ENCODE assay signal across 18 cellular contexts in genomic region chr13:41386206-41386605, GRCh38.
DNase-seq lines count a peak whose midpoint lies in the region; ATAC-seq and TF ChIP-seq lines count a peak whose summit lies in the region.
"Had no signal": no experiment of that assay in that cellular context is flagged by ENCODE, and none has a peak within 500 bp of the region (broad histone marks: within the 10 kb centered on the region; RNA-seq: fewer than 3 reads in every experiment).

No MANE protein-coding gene starts in this region.

- no peak overlapping the region for H4K8ac ChIP-seq in H9 (replicated peaks; ENCODE audit: insufficient read length, low read depth, low read length)

- no peaks in the 10 kb centered on the region for H3K79me1 ChIP-seq in H9 (ENCODE audit: insufficient read depth, low read depth, low read length, poor library complexity, severe bottlenecking)

- H3K27me3 ChIP-seq in H9 (ENCODE audit: insufficient read depth, low read length) (no peaks in the 10 kb centered on the region), thoracic aorta (replicated peaks; ENCODE audit: insufficient read depth) (no peaks in the 10 kb centered on the region)
- no peaks in the 10 kb centered on the region for H3K27me3 ChIP-seq in CD4-positive, alpha-beta memory T cell (ENCODE audit: insufficient read depth, low read length)

- H2BK15ac ChIP-seq in H9 (ENCODE audit: low read depth, low read length) = no peak overlapping the region

- no TSS peak for BruUV-seq in MCF 10A (replicated peaks; lab: Mats Ljungman, UMichigan)

- H3K4me1 ChIP-seq in H9 (ENCODE audit: insufficient read depth, low read length) (no peaks in the 10 kb centered on the region), thoracic aorta (ENCODE audit: control insufficient read depth in 1 of 2, low read depth in 2 of 2) (peaks cover 0 to 6% of the 10 kb centered on the region in 2 donors)
- no peaks in the 10 kb centered on the region for H3K4me1 ChIP-seq in CD4-positive, alpha-beta memory T cell (ENCODE audit: insufficient read depth, low read length)

- no peak overlapping the region for H3K18ac ChIP-seq in H9 (ENCODE audit: insufficient read length, low read depth, low read length)

- no peak overlapping the region for H2BK20ac ChIP-seq in H9 (ENCODE audit: low read depth, low read length, poor library complexity, severe bottlenecking)

- H3K23ac ChIP-seq in H9 (ENCODE audit: insufficient read length, low read depth, low read length) = no peak overlapping the region

- H3K23me2 ChIP-seq in H9 (ENCODE audit: insufficient read length, low read depth, low read length, poor library complexity, severe bottlenecking) = no peaks in the 10 kb centered on the region

- H3K27ac Mint-ChIP-seq in CD14-positive monocyte (peak overlapping the region in 4 of 7 donors; percentile 2 to 47 (median 21)), H9 (no peak overlapping the region), MCF 10A (ENCODE audit: low read depth, unreplicated experiment) (no peak overlapping the region)
- H3K27ac Mint-ChIP-seq in dendritic cell treated with granulocyte-macrophage colony-stimulating factor and Interleukin-4, amounts not matched to agents 40 ng/mL and 50 ng/mL, for 4 days = peak overlapping the region; percentile 50
- H3K27ac Mint-ChIP-seq in CD4-positive, alpha-beta memory T cell = peak overlapping the region in 2 of 7 donors; percentile 47 to 63
- H3K27ac Mint-ChIP-seq: T-helper 1 cell treated with Interleukin-12 subunit alpha and Interleukin-12 subunit beta and Interleukin-4 antibody, amounts not matched to agents 30 μg/mL and 1 μg/mL, for 36 hours had no signal

- no peak overlapping the region for H2BK12ac ChIP-seq in H9 (ENCODE audit: insufficient read length, low read depth, low read length)

- H3K4me3 Mint-ChIP-seq in CD14-positive monocyte (no peak overlapping the region), H9 (no peak overlapping the region), MCF 10A (ENCODE audit: unreplicated experiment) (no peak overlapping the region)
- H3K4me3 Mint-ChIP-seq in dendritic cell treated with granulocyte-macrophage colony-stimulating factor and Interleukin-4, amounts not matched to agents 40 ng/mL and 50 ng/mL, for 4 days = no peak overlapping the region
- no peak overlapping the region for H3K4me3 Mint-ChIP-seq in CD4-positive, alpha-beta memory T cell
- H3K4me3 Mint-ChIP-seq: CD8-positive, alpha-beta memory T cell; T-helper 1 cell treated with Interleukin-12 subunit alpha and Interleukin-12 subunit beta and Interleukin-4 antibody, amounts not matched to agents 30 μg/mL and 1 μg/mL, for 36 hours had no signal

- no peaks in the 10 kb centered on the region for H3K79me2 ChIP-seq in H9 (ENCODE audit: insufficient read depth, low read length)

- no peak overlapping the region for H4K5ac ChIP-seq in H9 (ENCODE audit: insufficient read length, low read depth, low read length)

- H3K27ac ChIP-seq in H9 (ENCODE audit: insufficient read length, low read depth, low read length) (no peak overlapping the region), thoracic aorta (no peak overlapping the region)
- H3K27ac ChIP-seq in CD4-positive, alpha-beta memory T cell (ENCODE audit: low read depth, low read length) = no peak overlapping the region
- H3K27ac ChIP-seq: KMS-11 had no signal

- H3K9me3 ChIP-seq in H9 (ENCODE audit: control insufficient read depth, low read depth, low read length) (no peaks in the 10 kb centered on the region), thoracic aorta (no peaks in the 10 kb centered on the region)
- H3K9me3 ChIP-seq in CD4-positive, alpha-beta memory T cell (ENCODE audit: control insufficient read depth in 1 of 2, low read length in 2 of 2) = no peaks in the 10 kb centered on the region

- no peak overlapping the region for H2AK5ac ChIP-seq in H9 (ENCODE audit: insufficient read length, low read length)

- CTCF ChIA-PET in MCF 10A (lab: Yijun Ruan, JAX) = interaction anchor here (0.7 to 4.0 kb wide), 3 partner anchors 18 to 267 kb away, joined by 3 to 29 read pairs (median 5); no protein-coding TSS in a partner anchor
- CTCF ChIA-PET in CD4-positive, alpha-beta memory T cell (lab: Charles Lee; ENCODE audit: partially characterized antibody) = interaction anchor here (1.5 to 3.6 kb wide), 5 partner anchors 29 to 268 kb away, joined by 3 to 22 read pairs (median 5); no protein-coding TSS in a partner anchor

- POLR2A ChIA-PET in MCF 10A (lab: Yijun Ruan, JAX) = no interaction called here
- POLR2A ChIA-PET in CD4-positive, alpha-beta memory T cell (lab: Charles Lee; ENCODE audit: partially characterized antibody) = interaction anchor here (3.1 kb wide), 1 partner anchor 29 kb away, joined by 8 read pairs; no protein-coding TSS in a partner anchor

- H4K91ac ChIP-seq in H9 (ENCODE audit: insufficient read length, low read depth, low read length) = no peak overlapping the region

- no peak overlapping the region for H3K9ac ChIP-seq in H9 (ENCODE audit: extremely low read depth, insufficient read length, low read length)
- H3K9ac ChIP-seq: KMS-11 had no signal

- no peak overlapping the region for H2AFZ ChIP-seq in H9 (ENCODE audit: low read length)

- H3K9me3 Mint-ChIP-seq in CD14-positive monocyte (peaks cover 0 to 2% (median 0%) of the 10 kb centered on the region in 7 donors), H9 (0 out of 5 replicates have a peak, but pooled peaks cover 0 to 2% of the 10 kb centered on the region in 2 experiments), MCF 10A (ENCODE audit: unreplicated experiment) (no peaks in the 10 kb centered on the region)
- no peaks in the 10 kb centered on the region for H3K9me3 Mint-ChIP-seq in dendritic cell treated with granulocyte-macrophage colony-stimulating factor and Interleukin-4, amounts not matched to agents 40 ng/mL and 50 ng/mL, for 4 days
- no peaks in the 10 kb centered on the region for H3K9me3 Mint-ChIP-seq in CD4-positive, alpha-beta memory T cell
- H3K9me3 Mint-ChIP-seq: CD8-positive, alpha-beta memory T cell; T-helper 1 cell treated with Interleukin-12 subunit alpha and Interleukin-12 subunit beta and Interleukin-4 antibody, amounts not matched to agents 30 μg/mL and 1 μg/mL, for 36 hours had no signal

- no peak overlapping the region for H3K4ac ChIP-seq in H9 (ENCODE audit: low read depth, low read length)

- H3K56ac ChIP-seq in H9 (ENCODE audit: insufficient read length, low read depth, low read length) = no peak overlapping the region

- no peaks in the 10 kb centered on the region for H3K36me3 ChIP-seq in thoracic aorta
- no peaks in the 10 kb centered on the region for H3K36me3 ChIP-seq in CD4-positive, alpha-beta memory T cell (ENCODE audit: insufficient read depth, low read length)

- no peaks in the 10 kb centered on the region for H4K20me1 ChIP-seq in H9 (ENCODE audit: control insufficient read depth, insufficient read depth, insufficient read length)

- H3K4me3 ChIP-seq in thoracic aorta = no peak overlapping the region
- H3K4me3 ChIP-seq in CD4-positive, alpha-beta memory T cell (ENCODE audit: low read length in 2 of 2) = no peak overlapping the region

- no peak overlapping the region for H2BK5ac ChIP-seq in H9 (ENCODE audit: insufficient read length, low read length)

- intact Hi-C loops in CD14-positive monocyte (cut with micrococcal nuclease) (no loop called here), MCF 10A (cut with micrococcal nuclease) (no loop called here)
- intact Hi-C loops in dendritic cell treated with granulocyte-macrophage colony-stimulating factor and Interleukin-4, amounts not matched to agents 40 ng/mL and 50 ng/mL, for 4 days (cut with micrococcal nuclease) = loop anchor here (10.0 kb wide), 1 partner anchor 269 kb away; no protein-coding TSS in a partner anchor
- intact Hi-C loops in CD4-positive, alpha-beta memory T cell (cut with micrococcal nuclease) = no loop called here

- H3K36me3 Mint-ChIP-seq in CD14-positive monocyte (no peaks in the 10 kb centered on the region), H9 (ENCODE audit: insufficient read depth in 1 of 3, low read depth in 3 of 3) (no peaks in the 10 kb centered on the region; a peak in 1 of 7 replicates), MCF 10A (ENCODE audit: insufficient read depth, unreplicated experiment) (no peaks in the 10 kb centered on the region)
- H3K36me3 Mint-ChIP-seq in dendritic cell treated with granulocyte-macrophage colony-stimulating factor and Interleukin-4, amounts not matched to agents 40 ng/mL and 50 ng/mL, for 4 days (ENCODE audit: low read depth) = no peaks in the 10 kb centered on the region
- no peaks in the 10 kb centered on the region for H3K36me3 Mint-ChIP-seq in CD4-positive, alpha-beta memory T cell

- H3K4me2 ChIP-seq in H9 (ENCODE audit: insufficient read depth, insufficient read length, low read length) = no peak overlapping the region
- H3K4me2 ChIP-seq: KMS-11 had no signal

- TF ChIP-seq CTCF in CD14-positive monocyte (IDR thresholded peaks at IDR 0.05) (no peak), H9 (conservative IDR thresholded peaks at IDR 0.05) (no peak), thoracic aorta (IDR thresholded peaks at IDR 0.05) (no peak), MCF 10A (IDR thresholded peaks at IDR 0.05; ENCODE audit: unreplicated experiment) (no peak)

- H3T11ph ChIP-seq in H9 (ENCODE audit: low read length) = no peak overlapping the region

- H3K27me3 Mint-ChIP-seq in CD14-positive monocyte (ENCODE audit: low read depth in 3 of 3) (peaks cover 1 to 3% (median 2%) of the 10 kb centered on the region in 3 donors), H9 (ENCODE audit: low read depth) (peaks cover 6% of the 10 kb centered on the region), MCF 10A (ENCODE audit: insufficient read depth, unreplicated experiment) (peaks cover 19% of the 10 kb centered on the region)
- no peaks in the 10 kb centered on the region for H3K27me3 Mint-ChIP-seq in dendritic cell treated with granulocyte-macrophage colony-stimulating factor and Interleukin-4, amounts not matched to agents 40 ng/mL and 50 ng/mL, for 4 days
- H3K27me3 Mint-ChIP-seq in CD4-positive, alpha-beta memory T cell = peaks cover 0 to 1% of the 10 kb centered on the region in 2 donors

- peak; percentile 29 for ATAC-seq in thoracic aorta (ENCODE audit: insufficient number of reproducible peaks, low FRiP score, low read depth)

- H3K14ac ChIP-seq in H9 (ENCODE audit: insufficient read depth, low read length) = no peak overlapping the region

- H3K4me1 Mint-ChIP-seq in CD14-positive monocyte = peaks cover 26% of the 10 kb centered on the region
- no peaks in the 10 kb centered on the region; a peak in 1 of 4 replicates for H3K4me1 Mint-ChIP-seq in H9
- H3K4me1 Mint-ChIP-seq in dendritic cell treated with granulocyte-macrophage colony-stimulating factor and Interleukin-4, amounts not matched to agents 40 ng/mL and 50 ng/mL, for 4 days (ENCODE audit: low read depth) = peaks cover 55% of the 10 kb centered on the region
- H3K4me1 Mint-ChIP-seq in MCF 10A (ENCODE audit: insufficient read depth, unreplicated experiment) = no peaks in the 10 kb centered on the region
- peaks cover 7 to 23% (median 10%) of the 10 kb centered on the region in 4 donors for H3K4me1 Mint-ChIP-seq in CD4-positive, alpha-beta memory T cell

- DNase-seq in CD14-positive monocyte (ENCODE audit: low spot score) (no peak), H9 (no peak), thoracic aorta (ENCODE audit: low spot score) (no peak), MCF 10A (ENCODE audit: unreplicated experiment) (no peak)
- DNase-seq in CD4-positive, alpha-beta memory T cell = no peak
- DNase-seq in central memory CD4-positive, alpha-beta T cell = no peak
- DNase-seq: CD8-positive, alpha-beta memory T cell; GDM1; NCI-H1048; NCI-H1417 treated with DMSO at 0.1 percent for 48 hours; NCI-H187 treated with DMSO at 0.1 percent for 48 hours; NCI-H2227 treated with DMSO at 0.1 percent for 48 hours; NCI-H510A; NCI-H774; Right ventricle myocardium superior had no signal

- H2BK120ac ChIP-seq in H9 (ENCODE audit: low read depth, low read length, poor library complexity, severe bottlenecking) = peak overlapping the region; percentile 12

- no CpG with 5 or more reads among the region's 6 CpGs for WGBS in H9 (ENCODE audit: extremely low coverage, insufficient read length, low lambda C conversion rate)

Comparison
In these comparisons a context has a peak if more than half of its experiments do, and no peak if none do; other contexts are left out.
1. H3K27ac Mint-ChIP-seq: peak in CD14-positive monocyte (4 of 7) and dendritic cell treated with granulocyte-macrophage colony-stimulating factor and Interleukin-4, amounts not matched to agents 40 ng/mL and 50 ng/mL, for 4 days (single experiment); none in H9 (0 of 3) and MCF 10A (single experiment).